Comparison of ENCODE assay signal across 24 cellular contexts in genomic region chr9:132494857-132495256, GRCh38.
"Had no signal": no experiment of that assay in that cellular context is flagged by ENCODE, and none has a peak within 500 bp of the region (broad histone marks: within the 10 kb centered on the region; RNA-seq: fewer than 3 reads in every experiment).

No MANE protein-coding gene starts in this region.

- H3K4me1 ChIP-seq: left lung, right atrium auricular region, spleen, tibial nerve, uterus had no signal

- H3K27ac ChIP-seq: left lung, ovary, right atrium auricular region, spleen, tibial nerve, uterus had no signal

- H3K4me3 Mint-ChIP-seq: immature natural killer cell; memory B cell; naive thymus-derived CD4-positive, alpha-beta T cell; natural killer cell treated with Interleukin-12 subunit alpha and Interleukin-12 subunit beta and Interleukin-15 and Interleukin-18, amount 100 ng/mL, for 72 hours; stimulated activated effector memory CD8-positive, alpha-beta T cell treated with anti-CD3 and anti-CD28 coated beads, Interleukin-12 subunit alpha, Interleukin-12 subunit beta, amount 100 ng/mL, for 72 hours; stimulated activated naive CD8-positive, alpha-beta T cell treated with anti-CD3 and anti-CD28 coated beads, Interleukin-15, Interleukin-2, amounts not matched to agents 100 ng/mL and 50 ng/mL, for 24 hours; type B pancreatic cell had no signal

- H3K27ac Mint-ChIP-seq: immature natural killer cell; memory B cell; naive thymus-derived CD4-positive, alpha-beta T cell; natural killer cell treated with Interleukin-12 subunit alpha and Interleukin-12 subunit beta and Interleukin-15 and Interleukin-18, amount 100 ng/mL, for 72 hours; progenitor cell of endocrine pancreas; stimulated activated effector memory CD8-positive, alpha-beta T cell treated with anti-CD3 and anti-CD28 coated beads, Interleukin-12 subunit alpha, Interleukin-12 subunit beta, amount 100 ng/mL, for 72 hours; stimulated activated naive CD8-positive, alpha-beta T cell treated with anti-CD3 and anti-CD28 coated beads, Interleukin-15, Interleukin-2, amounts not matched to agents 100 ng/mL and 50 ng/mL, for 24 hours; type B pancreatic cell had no signal

- H3K9me3 ChIP-seq: left lung, mucosa of descending colon, ovary, right atrium auricular region, uterus had no signal

- H3K4me1 Mint-ChIP-seq: immature natural killer cell; memory B cell; naive thymus-derived CD4-positive, alpha-beta T cell had no signal

- ATAC-seq: left colon; left lung; mucosa of descending colon; naive thymus-derived CD4-positive, alpha-beta T cell; natural killer cell treated with Interleukin-12 subunit alpha and Interleukin-12 subunit beta and Interleukin-15 and Interleukin-18, amount 100 ng/mL, for 72 hours; sciatic nerve; stimulated activated effector memory CD8-positive, alpha-beta T cell treated with anti-CD3 and anti-CD28 coated beads, Interleukin-12 subunit alpha, Interleukin-12 subunit beta, amount 100 ng/mL, for 72 hours had no signal

- H3K4me3 ChIP-seq: left lung, mucosa of descending colon, ovary, right atrium auricular region, spleen, tibial nerve, uterus had no signal

- H3K36me3 Mint-ChIP-seq: immature natural killer cell; memory B cell; naive thymus-derived CD4-positive, alpha-beta T cell; natural killer cell treated with Interleukin-12 subunit alpha and Interleukin-12 subunit beta and Interleukin-15 and Interleukin-18, amount 100 ng/mL, for 72 hours; stimulated activated effector memory CD8-positive, alpha-beta T cell treated with anti-CD3 and anti-CD28 coated beads, Interleukin-12 subunit alpha, Interleukin-12 subunit beta, amount 100 ng/mL, for 72 hours; type B pancreatic cell had no signal

- H3K9me3 Mint-ChIP-seq: stimulated activated effector memory CD8-positive, alpha-beta T cell treated with anti-CD3 and anti-CD28 coated beads, Interleukin-12 subunit alpha, Interleukin-12 subunit beta, amount 100 ng/mL, for 72 hours; stimulated activated naive CD8-positive, alpha-beta T cell treated with anti-CD3 and anti-CD28 coated beads, Interleukin-15, Interleukin-2, amounts not matched to agents 100 ng/mL and 50 ng/mL, for 24 hours had no signal

- H3K36me3 ChIP-seq: left lung, ovary, right atrium auricular region, spleen, tibial nerve, uterus had no signal

- DNase-seq: hypothalamus; immature natural killer cell; kidney; left colon; left lung; midbrain; mucosa of descending colon; naive thymus-derived CD4-positive, alpha-beta T cell; ovary; small intestine; spleen; stimulated activated CD4-positive, alpha-beta T cell treated with anti-CD3 and anti-CD28 coated beads, Interleukin-4, amount 100 ng/mL, for 24 hours; stimulated activated naive CD4-positive, alpha-beta T cell; substantia nigra; uterus had no signal

- H3K27me3 ChIP-seq: ovary, right atrium auricular region, uterus had no signal
